ENCODE assay signal across 30 cellular contexts in the genomic region with DNA sequence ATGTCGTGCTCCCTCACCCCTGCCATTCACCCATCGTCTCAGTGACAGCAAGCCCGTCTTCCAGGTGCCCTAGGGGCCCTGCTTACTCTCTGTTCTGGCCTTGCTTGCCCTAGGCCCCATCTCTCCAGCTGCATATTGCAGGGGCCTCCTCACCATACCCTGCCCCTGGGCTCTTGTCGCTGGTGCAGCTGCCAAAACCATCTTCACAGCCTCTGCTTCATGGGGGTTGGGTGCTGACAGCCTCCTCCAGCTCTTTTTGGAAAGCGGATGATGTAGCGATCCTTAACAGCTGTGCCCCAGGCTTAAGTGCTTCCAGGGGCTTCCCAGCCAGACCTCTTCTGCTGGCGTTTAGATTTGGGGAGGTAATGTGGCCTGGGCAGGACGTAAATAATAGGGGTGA.
DNase-seq lines count a peak whose midpoint lies in the region; ATAC-seq and TF ChIP-seq lines count a peak whose summit lies in the region.
"Had no signal": no experiment of that assay in that cellular context is flagged by ENCODE, and none has a peak within 500 bp of the region (broad histone marks: within the 10 kb centered on the region; RNA-seq: fewer than 3 reads in every experiment).

No MANE protein-coding gene starts in this region.

- H3K27ac Mint-ChIP-seq in brain, result peak overlapping the region; percentile 14 to 80 (median 67)
- peak overlapping the region; percentile 20 for H3K27ac Mint-ChIP-seq in stimulated activated effector memory CD8-positive, alpha-beta T cell treated with anti-CD3 and anti-CD28 coated beads, Interleukin-12 subunit alpha, Interleukin-12 subunit beta, amount 100 ng/mL, for 72 hours
- H3K27ac Mint-ChIP-seq in activated naive CD8-positive, alpha-beta T cell treated with anti-CD3 and anti-CD28 coated beads for 36 hours, result no peak overlapping the region
- H3K27ac Mint-ChIP-seq: activated CD4-positive, alpha-beta T cell treated with anti-CD3 and anti-CD28 coated beads, Interleukin-2, amount 10 ng/mL, durations not matched to agents 24 days and 14 days; activated T-helper 2 cell treated with anti-CD3 and anti-CD28 coated beads, Interferon-gamma antibody, Interleukin-2, Interleukin-4, amounts not matched to agents 10 μg/mL and 5 μg/mL and 100 μg/mL, durations not matched to agents 14 hours and 24 hours and 36 hours; HFFc6; IgD-negative memory B cell; natural killer cell; type B pancreatic cell had no signal

- no peak for TF ChIP-seq CTCF in brain (conservative IDR thresholded peaks at IDR 0.05)

- H3K9me3 Mint-ChIP-seq in brain, result no peaks in the 10 kb centered on the region
- no peaks in the 10 kb centered on the region for H3K9me3 Mint-ChIP-seq in stimulated activated effector memory CD8-positive, alpha-beta T cell treated with anti-CD3 and anti-CD28 coated beads, Interleukin-12 subunit alpha, Interleukin-12 subunit beta, amount 100 ng/mL, for 72 hours
- no peaks in the 10 kb centered on the region for H3K9me3 Mint-ChIP-seq in activated naive CD8-positive, alpha-beta T cell treated with anti-CD3 and anti-CD28 coated beads for 36 hours
- H3K9me3 Mint-ChIP-seq: activated CD4-positive, alpha-beta T cell treated with anti-CD3 and anti-CD28 coated beads, Interleukin-2, amount 10 ng/mL, durations not matched to agents 24 days and 14 days; activated T-helper 2 cell treated with anti-CD3 and anti-CD28 coated beads, Interferon-gamma antibody, Interleukin-2, Interleukin-4, amounts not matched to agents 10 μg/mL and 5 μg/mL and 100 μg/mL, durations not matched to agents 14 hours and 24 hours and 36 hours; HFFc6; IgD-negative memory B cell; natural killer cell; stimulated activated naive B cell treated with anti-CD40 and anti-IgM and Interleukin-4, amounts not matched to agents 10 μg/mL and 1 μg/mL and 100 μg/mL, for 72 hours; type B pancreatic cell had no signal

- H3K4me1 Mint-ChIP-seq in brain, result peaks cover 11% of the 10 kb centered on the region
- H3K4me1 Mint-ChIP-seq in stimulated activated effector memory CD8-positive, alpha-beta T cell treated with anti-CD3 and anti-CD28 coated beads, Interleukin-12 subunit alpha, Interleukin-12 subunit beta, amount 100 ng/mL, for 72 hours, result no peaks in the 10 kb centered on the region
- H3K4me1 Mint-ChIP-seq in activated naive CD8-positive, alpha-beta T cell treated with anti-CD3 and anti-CD28 coated beads for 36 hours, result no peaks in the 10 kb centered on the region
- H3K4me1 Mint-ChIP-seq: activated CD4-positive, alpha-beta T cell treated with anti-CD3 and anti-CD28 coated beads, Interleukin-2, amount 10 ng/mL, durations not matched to agents 24 days and 14 days; IgD-negative memory B cell; natural killer cell; stimulated activated naive B cell treated with anti-CD40 and anti-IgM and Interleukin-4, amounts not matched to agents 10 μg/mL and 1 μg/mL and 100 μg/mL, for 72 hours had no signal

- no peak overlapping the region for H3K4me3 Mint-ChIP-seq in brain
- no peak overlapping the region for H3K4me3 Mint-ChIP-seq in stimulated activated effector memory CD8-positive, alpha-beta T cell treated with anti-CD3 and anti-CD28 coated beads, Interleukin-12 subunit alpha, Interleukin-12 subunit beta, amount 100 ng/mL, for 72 hours
- H3K4me3 Mint-ChIP-seq in activated naive CD8-positive, alpha-beta T cell treated with anti-CD3 and anti-CD28 coated beads for 36 hours, result no peak overlapping the region
- H3K4me3 Mint-ChIP-seq: activated CD4-positive, alpha-beta T cell treated with anti-CD3 and anti-CD28 coated beads, Interleukin-2, amount 10 ng/mL, durations not matched to agents 24 days and 14 days; HFFc6; IgD-negative memory B cell; natural killer cell; stimulated activated naive B cell treated with anti-CD40 and anti-IgM and Interleukin-4, amounts not matched to agents 10 μg/mL and 1 μg/mL and 100 μg/mL, for 72 hours; type B pancreatic cell had no signal

- peaks cover 49% of the 10 kb centered on the region for H3K36me3 Mint-ChIP-seq in brain
- H3K36me3 Mint-ChIP-seq in stimulated activated effector memory CD8-positive, alpha-beta T cell treated with anti-CD3 and anti-CD28 coated beads, Interleukin-12 subunit alpha, Interleukin-12 subunit beta, amount 100 ng/mL, for 72 hours, result peaks cover 51% of the 10 kb centered on the region
- H3K36me3 Mint-ChIP-seq in activated naive CD8-positive, alpha-beta T cell treated with anti-CD3 and anti-CD28 coated beads for 36 hours, result peaks cover 4% of the 10 kb centered on the region
- H3K36me3 Mint-ChIP-seq: natural killer cell, type B pancreatic cell had no signal

- no peak for ATAC-seq in stimulated activated effector memory CD8-positive, alpha-beta T cell treated with anti-CD3 and anti-CD28 coated beads, Interleukin-12 subunit alpha, Interleukin-12 subunit beta, amount 100 ng/mL, for 72 hours
- ATAC-seq in GM21619 (IDR thresholded peaks at IDR 0.05; ENCODE audit: unreplicated experiment) (no peak), HG03135 (IDR thresholded peaks at IDR 0.05; ENCODE audit: unreplicated experiment) (no peak)
- ATAC-seq: natural killer cell; Panc1; stimulated activated naive B cell treated with anti-CD40 and anti-IgM and Interleukin-4, amounts not matched to agents 10 μg/mL and 1 μg/mL and 100 μg/mL, for 72 hours had no signal

- DNase-seq in NCI-H2171 treated with DMSO at 0.1 percent for 48 hours (lab: John Stamatoyannopoulos, UW) (peak; percentile 24), NCI-H2171 (lab: John Stamatoyannopoulos, UW) (no peak), left kidney (ENCODE audit: low read depth, low spot score) (peak; percentile 11)
- no peak for DNase-seq in stimulated activated effector memory CD8-positive, alpha-beta T cell treated with anti-CD3 and anti-CD28 coated beads, Interleukin-12 subunit alpha, Interleukin-12 subunit beta, amount 100 ng/mL, for 72 hours (ENCODE audit: low spot score in 2 of 2)
- no peak for DNase-seq in activated naive CD8-positive, alpha-beta T cell treated with anti-CD3 and anti-CD28 coated beads for 36 hours
- DNase-seq: 8988T; activated CD4-positive, alpha-beta T cell treated with anti-CD3 and anti-CD28 coated beads, Interleukin-2, amount 10 ng/mL, durations not matched to agents 24 days and 14 days; activated CD8-positive, alpha-beta memory T cell treated with anti-CD3 and anti-CD28 coated beads for 24 hours; activated naive CD4-positive, alpha-beta T cell treated with anti-CD3 and anti-CD28 coated beads, Interleukin-2, amount 50 U/mL, for 16 hours; activated T-cell treated with anti-CD3 and anti-CD28 coated beads for 4 hours; amniotic stem cell; C1 segment of cervical spinal cord; Caco-2; colonic mucosa; DMS79 treated with DMSO at 0.1 percent for 48 hours; effector CD8-positive, alpha-beta T cell; GF-D8; HFFc6; natural killer cell; NCI-H1048; NCI-H526; stimulated activated naive B cell treated with anti-CD40 and anti-IgM and Interleukin-4, amounts not matched to agents 10 μg/mL and 1 μg/mL and 100 μg/mL, for 72 hours; substantia nigra had no signal

- H3K27me3 Mint-ChIP-seq in brain, result no peaks in the 10 kb centered on the region
- H3K27me3 Mint-ChIP-seq in activated naive CD8-positive, alpha-beta T cell treated with anti-CD3 and anti-CD28 coated beads for 36 hours, result no peaks in the 10 kb centered on the region
- H3K27me3 Mint-ChIP-seq: activated CD4-positive, alpha-beta T cell treated with anti-CD3 and anti-CD28 coated beads, Interleukin-2, amount 10 ng/mL, durations not matched to agents 24 days and 14 days; IgD-negative memory B cell; stimulated activated naive B cell treated with anti-CD40 and anti-IgM and Interleukin-4, amounts not matched to agents 10 μg/mL and 1 μg/mL and 100 μg/mL, for 72 hours; type B pancreatic cell had no signal

Comparison
In these comparisons a context has a peak if more than half of its experiments do, and no peak if none do; other contexts are left out.
1. DNase-seq: peak in NCI-H2171 treated with DMSO at 0.1 percent for 48 hours (single experiment) and left kidney (single experiment); none in NCI-H2171 (single experiment), stimulated activated effector memory CD8-positive, alpha-beta T cell treated with anti-CD3 and anti-CD28 coated beads, Interleukin-12 subunit alpha, Interleukin-12 subunit beta, amount 100 ng/mL, for 72 hours (0 of 2) and activated naive CD8-positive, alpha-beta T cell treated with anti-CD3 and anti-CD28 coated beads for 36 hours (single experiment).